8 cellular contexts compared by ENCODE assay signal in the genomic region with DNA sequence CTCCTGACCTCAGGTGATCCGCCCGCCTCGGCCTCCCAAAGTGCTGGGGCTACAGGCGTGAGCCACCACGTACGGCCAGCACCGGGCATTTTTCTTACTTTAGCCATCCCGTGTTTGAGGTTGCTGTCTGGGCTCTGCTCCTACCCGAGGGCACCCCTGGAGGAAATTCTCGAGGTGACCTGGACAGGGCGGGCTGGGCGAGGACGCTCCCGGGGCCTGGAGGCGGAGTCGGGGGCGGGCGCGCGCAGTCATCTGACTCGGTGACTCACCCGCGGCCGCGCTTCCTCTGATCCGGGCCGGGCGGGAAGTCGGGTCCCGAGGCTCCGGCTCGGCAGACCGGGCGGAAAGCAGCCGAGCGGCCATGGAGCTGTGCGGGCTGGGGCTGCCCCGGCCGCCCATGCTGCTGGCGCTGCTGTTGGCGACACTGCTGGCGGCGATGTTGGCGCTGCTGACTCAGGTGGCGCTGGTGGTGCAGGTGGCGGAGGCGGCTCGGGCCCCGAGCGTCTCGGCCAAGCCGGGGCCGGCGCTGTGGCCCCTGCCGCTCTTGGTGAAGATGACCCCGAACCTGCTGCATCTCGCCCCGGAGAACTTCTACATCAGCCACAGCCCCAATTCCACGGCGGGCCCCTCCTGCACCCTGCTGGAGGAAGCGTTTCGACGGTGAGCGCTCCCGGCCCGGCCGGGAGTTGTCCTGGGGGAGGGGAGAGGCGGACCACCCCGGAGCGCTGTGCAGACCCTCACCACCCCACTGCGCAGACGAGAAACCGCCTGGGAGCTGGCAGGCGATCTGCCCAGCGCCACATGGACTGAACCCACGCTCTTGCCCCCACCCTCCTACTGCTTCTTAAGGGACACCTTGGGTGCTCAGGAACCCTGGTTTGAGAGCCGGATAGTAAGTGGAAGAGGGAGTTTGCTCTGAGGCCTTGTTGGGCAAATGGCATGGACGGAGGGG. TPM values are rescaled to one million over a fixed set of nuclear protein-coding genes. Genes with fewer than 3 reads are reported as not detected.
DNase-seq lines count a peak whose midpoint lies in the region; ATAC-seq and TF ChIP-seq lines count a peak whose summit lies in the region.

A gene (plus strand): TSS at position 334 of the 952 bp plus-strand sequence. CDS start 28 bp downstream, at position 362.

- TF ChIP-seq POLR2A in body of pancreas (IDR thresholded peaks at IDR 0.05) (peak; percentile 93 to 94 (median 93)), gastrocnemius medialis (IDR thresholded peaks at IDR 0.05) (peak; percentile 84 to 86)

- H3K9me3 ChIP-seq in body of pancreas (no peaks in the 10 kb centered on the region), iPS DF 6.9 (ENCODE audit: control insufficient read depth, insufficient read depth, low read length) (no peaks in the 10 kb centered on the region), gastrocnemius medialis (no peaks in the 10 kb centered on the region)

- DNase-seq in NCI-H1694 (lab: John Stamatoyannopoulos, UW), result peak; percentile 18
- DNase-seq in NCI-H1694 treated with DMSO at 0.1 percent for 48 hours (lab: John Stamatoyannopoulos, UW), result no peak
- peak; percentile 76 for DNase-seq in NCI-H1436 (lab: John Stamatoyannopoulos, UW)
- DNase-seq in UCSD-AML1 (lab: John Stamatoyannopoulos, UW; ENCODE audit: unreplicated experiment), result peak; percentile 83
- DNase-seq in body of pancreas, result peak; percentile 91 to 96 (median 94)
- peak; percentile 47 for DNase-seq in iPS DF 6.9 (ENCODE audit: low read depth, low spot score)
- DNase-seq in gastrocnemius medialis, result peak; percentile 80 to 83

- H3K36me3 ChIP-seq in body of pancreas (replicated peaks in 1 of 2; ENCODE audit: insufficient read depth in 1 of 2, low read depth in 2 of 2), result peaks cover 0 to 7% of the 10 kb centered on the region in 2 donors
- no peaks in the 10 kb centered on the region for H3K36me3 ChIP-seq in iPS DF 6.9 (ENCODE audit: control insufficient read depth, insufficient read depth, low read length)
- H3K36me3 ChIP-seq in gastrocnemius medialis, result peaks cover 0 to 9% of the 10 kb centered on the region in 2 donors

- H3K4me3 ChIP-seq in body of pancreas, result peak within 1 kb of the TSS; percentile 55 to 79
- H3K4me3 ChIP-seq in iPS DF 6.9 (ENCODE audit: low read length), result peak within 1 kb of the TSS; percentile 67
- H3K4me3 ChIP-seq in gastrocnemius medialis, result peak within 1 kb of the TSS; percentile 84 to 96 (median 92)

- H3K4me1 ChIP-seq in body of pancreas (peaks cover 15% of the 10 kb centered on the region), iPS DF 6.9 (ENCODE audit: control insufficient read depth, insufficient read depth, low read length) (no peaks in the 10 kb centered on the region), gastrocnemius medialis (peaks cover 7 to 12% of the 10 kb centered on the region in 2 donors)

- H3K27ac ChIP-seq in body of pancreas (peak within 1 kb of the TSS; percentile 80 to 93 (median 87)), iPS DF 6.9 (ENCODE audit: low read length) (no peak within 1 kb of the TSS), gastrocnemius medialis (peak within 1 kb of the TSS; percentile 83 to 90 (median 89))

- in situ Hi-C loops in gastrocnemius medialis (cut with MboI; ENCODE audit: low sequenced_read_pairs in 4 of 4), result no loop called here

- H3K27me3 ChIP-seq in body of pancreas, result no peaks in the 10 kb centered on the region
- H3K27me3 ChIP-seq in iPS DF 6.9 (ENCODE audit: control insufficient read depth, insufficient read depth, low read length), result no peaks in the 10 kb centered on the region
- H3K27me3 ChIP-seq in gastrocnemius medialis, result no peaks in the 10 kb centered on the region

- 4 to 20% methylated on average over 12 to 63 of the region's 78 CpGs for WGBS in body of pancreas, 2 donors
- WGBS in iPS DF 6.9 (ENCODE audit: insufficient coverage, insufficient read length), result no CpG with 5 or more reads among the region's 78 CpGs

- intact Hi-C loops in body of pancreas (cut with DNase I), result no loop called here
- intact Hi-C loops in gastrocnemius medialis (cut with DNase I; ENCODE audit: low total_unique reads), result loop anchor here (1.0 to 10.0 kb wide), 3 partner anchors 81 to 1120 kb away; a partner anchor contains a TSS

- ATAC-seq in HG02678 (IDR thresholded peaks at IDR 0.05; ENCODE audit: unreplicated experiment) (peak; percentile 85), body of pancreas (peak; percentile 96), gastrocnemius medialis (peak; percentile 90 to 91)

- TF ChIP-seq CTCF in body of pancreas (IDR thresholded peaks at IDR 0.05) (peak in 4 of 7 experiments; percentile 18 to 33 (median 26)), gastrocnemius medialis (IDR thresholded peaks at IDR 0.05 in 4 of 5, conservative IDR thresholded peaks at IDR 0.05 in 1 of 5) (peak in 1 of 5 experiments; percentile 4)

RNA-seq across cellular contexts. Expression of the gene that starts here (rescaled TPM):
- 100 to 1,000 TPM; 136 to 157 TPM for total RNA-seq in body of pancreas
- 10 to 100 TPM; 32.3 to 54.4 (median 47.1) TPM for total RNA-seq in gastrocnemius medialis
